Comparison of ENCODE assay signal across 2 cellular contexts in the genomic region with DNA sequence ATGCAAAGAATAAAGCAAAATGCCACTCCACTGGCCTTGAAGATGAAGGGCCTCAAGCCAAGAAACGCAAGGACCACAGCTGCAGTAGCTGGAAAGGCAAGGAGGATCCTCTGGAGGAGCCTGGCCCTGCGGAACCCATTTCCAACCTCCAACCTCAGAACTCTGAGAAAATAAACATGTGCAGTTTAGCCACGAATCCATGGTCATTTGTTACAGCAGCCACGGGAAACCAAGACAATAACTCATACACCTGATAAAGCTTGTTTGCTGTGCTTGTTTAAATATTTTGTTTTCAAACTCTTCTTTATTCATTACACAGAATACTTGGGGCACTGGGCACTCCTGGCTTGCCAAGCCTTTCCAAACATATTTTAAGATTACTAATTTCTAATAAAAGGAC.
TF ChIP-seq lines count a peak whose summit lies in the region.

No MANE protein-coding gene starts in this region.

TF ChIP-seq in A549, 52 proteins besides CTCF, POLR2A, EP300 and RAD21:
- TF ChIP-seq FOSL2 (IDR thresholded peaks at IDR 0.05) (no peak), FOSL2 (CRISPR knock-in tag; IDR thresholded peaks at IDR 0.05) (no peak), EHF (CRISPR knock-in tag; IDR thresholded peaks at IDR 0.05) (no peak), HOXB5 (CRISPR knock-in tag; IDR thresholded peaks at IDR 0.05) (no peak), MAZ (IDR thresholded peaks at IDR 0.05; ENCODE audit: borderline replicate concordance, low read depth, low read length) (no peak), GATA3 (IDR thresholded peaks at IDR 0.05; ENCODE audit: borderline replicate concordance) (no peak), BHLHE40 (IDR thresholded peaks at IDR 0.05; ENCODE audit: low read depth, low read length) (no peak), KDM5A (IDR thresholded peaks at IDR 0.05) (no peak), MAFK (IDR thresholded peaks at IDR 0.05; ENCODE audit: partially characterized antibody) (no peak), CEBPB (IDR thresholded peaks at IDR 0.05) (no peak), EHMT2 (IDR thresholded peaks at IDR 0.05; ENCODE audit: low read depth) (no peak), HDAC2 (IDR thresholded peaks at IDR 0.05) (no peak)
- TF ChIP-seq, protein P1, sequence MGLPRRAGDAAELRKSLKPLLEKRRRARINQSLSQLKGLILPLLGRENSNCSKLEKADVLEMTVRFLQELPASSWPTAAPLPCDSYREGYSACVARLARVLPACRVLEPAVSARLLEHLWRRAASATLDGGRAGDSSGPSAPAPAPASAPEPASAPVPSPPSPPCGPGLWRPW (IDR thresholded peaks at IDR 0.05) = no peak
- TF ChIP-seq, protein P2, sequence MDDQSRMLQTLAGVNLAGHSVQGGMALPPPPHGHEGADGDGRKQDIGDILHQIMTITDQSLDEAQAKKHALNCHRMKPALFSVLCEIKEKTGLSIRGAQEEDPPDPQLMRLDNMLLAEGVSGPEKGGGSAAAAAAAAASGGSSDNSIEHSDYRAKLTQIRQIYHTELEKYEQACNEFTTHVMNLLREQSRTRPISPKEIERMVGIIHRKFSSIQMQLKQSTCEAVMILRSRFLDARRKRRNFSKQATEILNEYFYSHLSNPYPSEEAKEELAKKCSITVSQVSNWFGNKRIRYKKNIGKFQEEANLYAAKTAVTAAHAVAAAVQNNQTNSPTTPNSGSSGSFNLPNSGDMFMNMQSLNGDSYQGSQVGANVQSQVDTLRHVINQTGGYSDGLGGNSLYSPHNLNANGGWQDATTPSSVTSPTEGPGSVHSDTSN (IDR thresholded peaks at IDR 0.05) = no peak

TF ChIP-seq in IMR-90, 13 proteins besides CTCF, POLR2A, EP300 and RAD21:
- no peak for TF ChIP-seq NFE2L2 (IDR thresholded peaks at IDR 0.05; ENCODE audit: low read depth, low read length)
- TF ChIP-seq SMC3 (IDR thresholded peaks at IDR 0.05; ENCODE audit: low read depth, low read length) = no peak
- no peak for TF ChIP-seq MAFK (IDR thresholded peaks at IDR 0.05; ENCODE audit: low read depth, low read length)
- no peak for TF ChIP-seq MXI1 (IDR thresholded peaks at IDR 0.05; ENCODE audit: borderline replicate concordance, low read depth, low read length)
- TF ChIP-seq CEBPB (IDR thresholded peaks at IDR 0.05; ENCODE audit: low read depth, low read length) = no peak
- no peak for TF ChIP-seq MAZ (IDR thresholded peaks at IDR 0.05; ENCODE audit: borderline replicate concordance, low read depth, low read length)
- TF ChIP-seq RFX5 (IDR thresholded peaks at IDR 0.05; ENCODE audit: low read depth, low read length) = no peak
- TF ChIP-seq CHD1 (IDR thresholded peaks at IDR 0.05; ENCODE audit: low read depth, low read length) = no peak
- no peak for TF ChIP-seq FOS (IDR thresholded peaks at IDR 0.05; ENCODE audit: low read depth, low read length)
